ENCODE assay signal across 18 cellular contexts in genomic region chr2:28949617-28950305, GRCh38. TPM values are rescaled to one million over a fixed set of nuclear protein-coding genes. Genes with fewer than 3 reads are reported as not detected.
A peak's percentile ranks its signal among the peaks of the same experiment; 100 is the strongest.
DNase-seq lines count a peak whose midpoint lies in the region; ATAC-seq, FAIRE-seq and TF ChIP-seq lines count a peak whose summit lies in the region.
"Had no signal": no experiment of that assay in that cellular context is flagged by ENCODE, and none has a peak within 500 bp of the region (broad histone marks: within the 10 kb centered on the region; RNA-seq: fewer than 3 reads in every experiment).

No MANE protein-coding gene starts in this region.

- H3K4me1 ChIP-seq in Panc1 (ENCODE audit: control insufficient read depth, insufficient read depth, low read length): 0 out of 2 replicates have a peak, but pooled peaks cover 6% of the 10 kb centered on the region
- H3K4me1 ChIP-seq: thyroid gland had no signal

- in situ Hi-C loops in Caki2 (cut with HindIII; ENCODE audit: low pct_unique_long_range_greater_than_20kb, low sequenced_read_pairs): loop anchor here (10.0 kb wide), 1 partner anchor 245 kb away; no protein-coding TSS in a partner anchor
- in situ Hi-C loops in Panc1 (cut with HindIII; ENCODE audit: low pct_unique_long_range_greater_than_20kb, low sequenced_read_pairs): no loop called here

- DNase-seq in Caki2 (ENCODE audit: low read depth): peak; percentile 18
- DNase-seq in GM12892 (ENCODE audit: insufficient read length): no peak
- DNase-seq in Panc1 (ENCODE audit: low read depth, low spot score): no peak
- DNase-seq in midbrain (lab: John Stamatoyannopoulos, UW): no peak
- DNase-seq in NCI-H187 (lab: John Stamatoyannopoulos, UW): no peak
- DNase-seq in activated CD4-positive, alpha-beta T cell treated with anti-CD3 and anti-CD28 coated beads for 1 hour: no peak
- DNase-seq: activated CD4-positive, alpha-beta memory T cell treated with anti-CD3 and anti-CD28 coated beads, Interleukin-2, amount 10 ng/mL, durations not matched to agents 7 days and 5 days; DMS153; foreskin melanocyte; left lung; NCI-H187 treated with DMSO at 0.1 percent for 48 hours; NCI-H446 treated with DMSO at 0.1 percent for 48 hours; stimulated activated CD4-positive, alpha-beta T cell treated with anti-CD3 and anti-CD28 coated beads, Interleukin-4, amount 100 ng/mL, for 1 hour; thyroid gland had no signal

- TF ChIP-seq POLR2A in GM12892 (IDR thresholded peaks at IDR 0.05; ENCODE audit: low read depth, low read length): peak; percentile 33; the same call in 1 of the 2 replicates

- H3K36me3 ChIP-seq in Panc1 (ENCODE audit: control insufficient read depth, insufficient read depth, low read length): peaks cover 39% of the 10 kb centered on the region

- peaks cover 7% of the 10 kb centered on the region; the same call in 1 of the 2 replicates for H3K9me3 ChIP-seq in Panc1 (ENCODE audit: control insufficient read depth, insufficient read depth, low read depth, low read length)
- H3K9me3 ChIP-seq: left lung, thyroid gland had no signal

- CTCF ChIA-PET in Panc1 (lab: Charles Lee): no interaction called here

- FAIRE-seq in GM12892 (lab: Jason Lieb, UNC): no peak
- FAIRE-seq: astrocyte, endothelial cell of umbilical vein had no signal

- no TSS peak for BruUV-seq in Panc1 (replicated peaks; lab: Mats Ljungman, UMichigan)

- POLR2A ChIA-PET in Panc1 (lab: Charles Lee): no interaction called here

- no peaks in the 10 kb centered on the region for H3K27me3 ChIP-seq in Panc1 (ENCODE audit: control insufficient read depth, insufficient read depth, low read length)
- H3K27me3 ChIP-seq: left lung, thyroid gland had no signal

- H3K4me3 ChIP-seq in Panc1 (ENCODE audit: low read depth in 2 of 2, low read length in 2 of 2): no peak overlapping the region
- H3K4me3 ChIP-seq: coronary artery, left lung, thyroid gland had no signal

- intact Hi-C loops in Panc1 (cut with micrococcal nuclease; ENCODE audit: unreplicated experiment): loop anchor here (5.0 kb wide), 1 partner anchor 127 kb away; no protein-coding TSS in a partner anchor

- ATAC-seq in Panc1: peak; percentile 22; the same call in 1 of the 2 replicates
- peak; percentile 56 for ATAC-seq in esophagus mucosa
- ATAC-seq: left lung had no signal

- no peak for TF ChIP-seq CTCF in Panc1 (IDR thresholded peaks at IDR 0.05)

- no peak overlapping the region for H3K27ac ChIP-seq in Panc1 (ENCODE audit: low read length)
- H3K27ac ChIP-seq: coronary artery, left lung, thyroid gland had no signal

RNA-seq across cellular contexts. Expression of gene TOGARAM2, which starts 31.3 kb away (rescaled TPM):
- total RNA-seq in Caki2 (2014; rRNA removed; shearing (Covaris generic); ENCODE audit: low replicate concordance): not detected in 2 replicates
- polyA plus RNA-seq in GM12892 (2012; ENCODE audit: missing spikeins): 0.34 TPM
- total RNA-seq in Panc1 (2021; ENCODE audit: unreplicated experiment): 0.44 TPM
- not detected for polyA plus RNA-seq in Panc1 (2012; ENCODE audit: insufficient read length)
- 0.16 TPM for total RNA-seq in esophagus mucosa
- total RNA-seq: endothelial cell of umbilical vein had no signal
- polyA plus RNA-seq: endothelial cell of umbilical vein had no signal

RNA-seq across cellular contexts. Expression of gene WDR43, which starts 55.3 kb away (rescaled TPM):
- 53.8 and 69.9 TPM in 2 replicates for total RNA-seq in Caki2 (2014; rRNA removed; shearing (Covaris generic); ENCODE audit: low replicate concordance)
- 40.9 TPM for polyA plus RNA-seq in GM12892 (2012; ENCODE audit: missing spikeins)
- total RNA-seq in Panc1 (2021; ENCODE audit: unreplicated experiment) (86.5 TPM), esophagus mucosa (44.9 TPM)
- 26.6 TPM for polyA plus RNA-seq in Panc1 (2012; ENCODE audit: insufficient read length)
